In genomic region chr11:10923886-10924285, GRCh38 we compare ENCODE assay signal across 39 cellular contexts.
"Had no signal": no experiment of that assay in that cellular context is flagged by ENCODE, and none has a peak within 500 bp of the region (broad histone marks: within the 10 kb centered on the region; RNA-seq: fewer than 3 reads in every experiment).

No MANE protein-coding gene starts in this region.

- H3K27me3 ChIP-seq: adrenal gland, breast epithelium, cardiac muscle cell, colonic mucosa, esophagus squamous epithelium, foreskin keratinocyte, gastrocnemius medialis, heart left ventricle had no signal

- H3K4me3 Mint-ChIP-seq: activated CD4-positive, alpha-beta memory T cell treated with anti-CD3 and anti-CD28 coated beads for 36 hours; activated CD4-positive, alpha-beta T cell treated with anti-CD3 and anti-CD28 coated beads for 36 hours; activated CD4-positive, alpha-beta T cell treated with anti-CD3 and anti-CD28 coated beads, Interleukin-2, amount 10 ng/mL, durations not matched to agents 24 days and 14 days; activated CD8-positive, alpha-beta memory T cell treated with anti-CD3 and anti-CD28 coated beads, Interleukin-2, amount 10 ng/mL, durations not matched to agents 7 days and 5 days; activated CD8-positive, alpha-beta T cell treated with anti-CD3 and anti-CD28 coated beads, Interleukin-2, amount 10 ng/mL, durations not matched to agents 7 days and 5 days; activated naive CD4-positive, alpha-beta T cell treated with anti-CD3 and anti-CD28 coated beads for 36 hours; activated naive CD4-positive, alpha-beta T cell treated with anti-CD3 and anti-CD28 coated beads, Interleukin-2, amount 50 U/mL, for 24 hours; activated naive CD8-positive, alpha-beta T cell treated with anti-CD3 and anti-CD28 coated beads for 36 hours; activated naive CD8-positive, alpha-beta T cell treated with anti-CD3 and anti-CD28 coated beads, Interleukin-2, amount 50 U/mL, for 24 hours; activated T-helper 1 cell treated with anti-CD3 and anti-CD28 coated beads, Interleukin-12 subunit alpha, Interleukin-12 subunit beta, Interleukin-2, Interleukin-4 antibody, amounts not matched to agents 30 ng/mL and 10 ng/mL and 1 ng/mL, durations not matched to agents 14 hours and 24 hours and 36 hours; brain; T-helper 17 cell; T-helper 2 cell treated with Interferon-gamma antibody and Interleukin-4, amounts not matched to agents 5 μg/mL and 100 μg/mL, for 36 hours had no signal

- ATAC-seq: activated CD4-positive, alpha-beta T cell treated with anti-CD3 and anti-CD28 coated beads for 36 hours; activated CD8-positive, alpha-beta memory T cell treated with anti-CD3 and anti-CD28 coated beads, Interleukin-2, amount 10 ng/mL, durations not matched to agents 7 days and 5 days; activated CD8-positive, alpha-beta T cell treated with anti-CD3 and anti-CD28 coated beads, Interleukin-2, amount 10 ng/mL, durations not matched to agents 7 days and 5 days; activated naive CD8-positive, alpha-beta T cell treated with anti-CD3 and anti-CD28 coated beads, Interleukin-2, amount 50 U/mL, for 24 hours; foreskin keratinocyte; gastrocnemius medialis; heart left ventricle; T-helper 17 cell had no signal

- H3K27me3 Mint-ChIP-seq: brain had no signal

- H3K27ac Mint-ChIP-seq: activated CD4-positive, alpha-beta memory T cell treated with anti-CD3 and anti-CD28 coated beads for 36 hours; activated CD4-positive, alpha-beta T cell treated with anti-CD3 and anti-CD28 coated beads for 36 hours; activated CD4-positive, alpha-beta T cell treated with anti-CD3 and anti-CD28 coated beads, Interleukin-2, amount 10 ng/mL, durations not matched to agents 24 days and 14 days; activated CD8-positive, alpha-beta memory T cell treated with anti-CD3 and anti-CD28 coated beads, Interleukin-2, amount 10 ng/mL, durations not matched to agents 7 days and 5 days; activated CD8-positive, alpha-beta T cell treated with anti-CD3 and anti-CD28 coated beads, Interleukin-2, amount 10 ng/mL, durations not matched to agents 7 days and 5 days; activated naive CD4-positive, alpha-beta T cell treated with anti-CD3 and anti-CD28 coated beads for 36 hours; activated naive CD4-positive, alpha-beta T cell treated with anti-CD3 and anti-CD28 coated beads, Interleukin-2, amount 50 U/mL, for 24 hours; activated naive CD8-positive, alpha-beta T cell treated with anti-CD3 and anti-CD28 coated beads for 36 hours; activated naive CD8-positive, alpha-beta T cell treated with anti-CD3 and anti-CD28 coated beads, Interleukin-2, amount 50 U/mL, for 24 hours; activated T-helper 1 cell treated with anti-CD3 and anti-CD28 coated beads, Interleukin-12 subunit alpha, Interleukin-12 subunit beta, Interleukin-2, Interleukin-4 antibody, amounts not matched to agents 30 ng/mL and 10 ng/mL and 1 ng/mL, durations not matched to agents 14 hours and 24 hours and 36 hours; activated T-helper 2 cell treated with anti-CD3 and anti-CD28 coated beads, Interferon-gamma antibody, Interleukin-2, Interleukin-4, amounts not matched to agents 10 μg/mL and 5 μg/mL and 100 μg/mL, durations not matched to agents 14 hours and 24 hours and 36 hours; brain; T-helper 17 cell; T-helper 2 cell treated with Interferon-gamma antibody and Interleukin-4, amounts not matched to agents 5 μg/mL and 100 μg/mL, for 36 hours had no signal

- H3K4me3 ChIP-seq: adrenal gland, breast epithelium, cardiac muscle cell, colonic mucosa, esophagus squamous epithelium, gastrocnemius medialis, heart left ventricle had no signal

- FAIRE-seq: endometrium, endothelial cell of umbilical vein had no signal

- H3K27ac ChIP-seq: adrenal gland, breast epithelium, cardiac muscle cell, colonic mucosa, epithelial cell of prostate, esophagus squamous epithelium, foreskin keratinocyte, gastrocnemius medialis had no signal

- DNase-seq: activated CD4-positive, alpha-beta memory T cell treated with anti-CD3 and anti-CD28 coated beads for 36 hours; activated CD4-positive, alpha-beta T cell treated with anti-CD3 and anti-CD28 coated beads for 36 hours; activated CD4-positive, alpha-beta T cell treated with anti-CD3 and anti-CD28 coated beads, Interleukin-2, amount 10 ng/mL, durations not matched to agents 24 days and 14 days; activated CD4-positive, CD25-positive, alpha-beta regulatory T cell; activated CD4-positive, CD25-positive, alpha-beta regulatory T cell treated with anti-CD3 and anti-CD28 coated beads, Interleukin-2, amount 50 U/mL, for 72 hours; activated CD8-positive, alpha-beta memory T cell treated with anti-CD3 and anti-CD28 coated beads, Interleukin-2, amount 10 ng/mL, durations not matched to agents 7 days and 5 days; activated CD8-positive, alpha-beta memory T cell treated with anti-CD3 and anti-CD28 coated beads, Interleukin-2, amount 50 U/mL, for 4 hours; activated CD8-positive, alpha-beta T cell treated with anti-CD3 and anti-CD28 coated beads, Interleukin-2, amount 10 ng/mL, durations not matched to agents 7 days and 5 days; activated effector memory CD4-positive, alpha-beta T cell treated with anti-CD3 and anti-CD28 coated beads, Interleukin-2, amount 50 U/mL, for 16 hours; activated naive CD4-positive, alpha-beta T cell treated with anti-CD3 and anti-CD28 coated beads for 36 hours; activated naive CD8-positive, alpha-beta T cell treated with anti-CD3 and anti-CD28 coated beads for 36 hours; activated naive CD8-positive, alpha-beta T cell treated with anti-CD3 and anti-CD28 coated beads, Interleukin-2, amount 50 U/mL, for 24 hours; activated T-cell treated with anti-CD3 and anti-CD28 coated beads, Interleukin-2, amount 50 U/mL, for 1 hour; activated T-cell treated with anti-CD3 and anti-CD28 coated beads, Interleukin-2, amount 50 U/mL, for 48 hours; adrenal gland; amygdala; aorta; central memory CD4-positive, alpha-beta T cell; cerebellar nuclear complex; colonic mucosa; effector CD8-positive, alpha-beta T cell; esophagus squamous epithelium; foreskin keratinocyte; gastrocnemius medialis; glutamatergic neuron; heart left ventricle; T-helper 1 cell; T-helper 17 cell; T1000 had no signal

- H3K36me3 ChIP-seq: adrenal gland, breast epithelium, cardiac muscle cell, colonic mucosa, esophagus squamous epithelium, gastrocnemius medialis, heart left ventricle had no signal

- H3K4me1 ChIP-seq: adrenal gland, breast epithelium, colonic mucosa, foreskin keratinocyte had no signal

- H3K4me1 Mint-ChIP-seq: activated CD4-positive, alpha-beta T cell treated with anti-CD3 and anti-CD28 coated beads, Interleukin-2, amount 10 ng/mL, durations not matched to agents 24 days and 14 days; activated naive CD4-positive, alpha-beta T cell treated with anti-CD3 and anti-CD28 coated beads, Interleukin-2, amount 50 U/mL, for 24 hours; T-helper 17 cell had no signal

- H3K9me3 Mint-ChIP-seq: activated T-helper 2 cell treated with anti-CD3 and anti-CD28 coated beads, Interferon-gamma antibody, Interleukin-2, Interleukin-4, amounts not matched to agents 10 μg/mL and 5 μg/mL and 100 μg/mL, durations not matched to agents 14 hours and 24 hours and 36 hours; brain had no signal

- H3K9me3 ChIP-seq: adrenal gland, breast epithelium, colonic mucosa, esophagus squamous epithelium, gastrocnemius medialis had no signal
